In the genomic region with DNA sequence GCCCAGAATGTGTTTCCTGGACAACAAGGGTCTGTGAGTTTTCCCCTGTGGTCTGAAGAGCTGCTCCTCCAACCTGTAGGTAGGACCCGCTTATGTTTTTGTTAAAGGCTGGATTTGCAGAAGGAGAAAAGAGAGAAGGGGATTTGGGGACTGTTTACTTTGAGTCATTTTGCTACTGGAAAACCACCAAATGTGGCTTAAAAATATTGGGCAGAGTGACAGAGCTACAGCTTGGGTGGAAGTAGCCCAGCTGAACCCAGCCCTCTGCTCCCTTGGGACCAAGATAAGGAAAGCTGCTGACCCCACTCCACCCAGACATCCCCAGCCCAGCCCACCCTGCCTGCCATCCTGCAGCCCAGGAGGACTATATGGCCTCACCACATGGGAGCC, we compare ENCODE assay signal across 9 cellular contexts. TPM values are rescaled to one million over a fixed set of nuclear protein-coding genes. Genes with fewer than 3 reads are reported as not detected.
A peak's percentile ranks its signal among the peaks of the same experiment; 100 is the strongest.
DNase-seq lines count a peak whose midpoint lies in the region; ATAC-seq lines count a peak whose summit lies in the region.
"Had no signal": no experiment of that assay in that cellular context is flagged by ENCODE, and none has a peak within 500 bp of the region (broad histone marks: within the 10 kb centered on the region; RNA-seq: fewer than 3 reads in every experiment).

No MANE protein-coding gene starts in this region.

- H3K27me3 Mint-ChIP-seq in stimulated activated naive B cell treated with anti-CD40 and anti-IgM and Interleukin-4, amounts not matched to agents 10 μg/mL and 1 μg/mL and 100 μg/mL, for 72 hours, result peaks cover 6 to 8% of the 10 kb centered on the region in 2 donors

- H3K27ac Mint-ChIP-seq in stimulated activated naive B cell treated with anti-CD40 and anti-IgM and Interleukin-4, amounts not matched to agents 10 μg/mL and 1 μg/mL and 100 μg/mL, for 72 hours, result no peak overlapping the region

- H3K4me1 Mint-ChIP-seq in stimulated activated naive B cell treated with anti-CD40 and anti-IgM and Interleukin-4, amounts not matched to agents 10 μg/mL and 1 μg/mL and 100 μg/mL, for 72 hours, result peaks cover 14 to 22% of the 10 kb centered on the region in 2 donors

- intact Hi-C loops in left ventricle myocardium superior (cut with micrococcal nuclease), result no loop called here

- H3K4me3 Mint-ChIP-seq in stimulated activated naive B cell treated with anti-CD40 and anti-IgM and Interleukin-4, amounts not matched to agents 10 μg/mL and 1 μg/mL and 100 μg/mL, for 72 hours, result peak overlapping the region; percentile 4 to 57

- ATAC-seq in GM18868 (IDR thresholded peaks at IDR 0.05; ENCODE audit: unreplicated experiment), result peak; percentile 58
- ATAC-seq in left ventricle myocardium superior, result peak; percentile 80
- ATAC-seq in stimulated activated naive B cell treated with anti-CD40 and anti-IgM and Interleukin-4, amounts not matched to agents 10 μg/mL and 1 μg/mL and 100 μg/mL, for 72 hours (replicated peaks), result peak; percentile 54 to 68
- no peak for ATAC-seq in HG03565 (IDR thresholded peaks at IDR 0.05; ENCODE audit: unreplicated experiment)

- DNase-seq in NCI-H69 (lab: John Stamatoyannopoulos, UW), result peak; percentile 52
- peak; percentile 55 for DNase-seq in left ventricle myocardium superior
- DNase-seq in stimulated activated naive B cell treated with anti-CD40 and anti-IgM and Interleukin-4, amounts not matched to agents 10 μg/mL and 1 μg/mL and 100 μg/mL, for 72 hours, result no peak
- DNase-seq in activated CD4-positive, alpha-beta T cell treated with anti-CD3 and anti-CD28 coated beads for 1 hour, result no peak
- no peak for DNase-seq in activated naive CD4-positive, alpha-beta T cell treated with anti-CD3 and anti-CD28 coated beads, Interleukin-2, amount 50 U/mL, for 16 hours
- DNase-seq: NCI-H1694, T-helper 9 cell had no signal

- H3K9me3 Mint-ChIP-seq in stimulated activated naive B cell treated with anti-CD40 and anti-IgM and Interleukin-4, amounts not matched to agents 10 μg/mL and 1 μg/mL and 100 μg/mL, for 72 hours, result no peaks in the 10 kb centered on the region

- no peaks in the 10 kb centered on the region for H3K36me3 Mint-ChIP-seq in stimulated activated naive B cell treated with anti-CD40 and anti-IgM and Interleukin-4, amounts not matched to agents 10 μg/mL and 1 μg/mL and 100 μg/mL, for 72 hours

RNA-seq across cellular contexts. Expression of gene TNFRSF19, which starts 40.0 kb away (rescaled TPM):
- total RNA-seq in left ventricle myocardium superior, result 41.6 TPM

Comparison
In these comparisons a context has a peak if more than half of its experiments do, and no peak if none do; other contexts are left out.
1. DNase-seq: peak in NCI-H69 (single experiment) and left ventricle myocardium superior (single experiment); none in stimulated activated naive B cell treated with anti-CD40 and anti-IgM and Interleukin-4, amounts not matched to agents 10 μg/mL and 1 μg/mL and 100 μg/mL, for 72 hours (single experiment), activated CD4-positive, alpha-beta T cell treated with anti-CD3 and anti-CD28 coated beads for 1 hour (single experiment) and activated naive CD4-positive, alpha-beta T cell treated with anti-CD3 and anti-CD28 coated beads, Interleukin-2, amount 50 U/mL, for 16 hours (single experiment).